ENCODE assay signal across 1 cellular context in genomic region chr10:77906863-77907861, GRCh38.
TF ChIP-seq lines count a peak whose summit lies in the region.

No MANE protein-coding gene starts in this region.

TF ChIP-seq in HEK293, 187 proteins besides CTCF, POLR2A, EP300 and RAD21 (continued from another document):
- TF ChIP-seq ELK4 (IDR thresholded peaks at IDR 0.05; ENCODE audit: borderline replicate concordance, low read depth, low read length) (no peak), ZNF48 (tag by site-specific recombination; IDR thresholded peaks at IDR 0.05) (no peak), ZFP69B (tag by site-specific recombination; IDR thresholded peaks at IDR 0.05) (no peak), ZNF555 (tag by site-specific recombination; conservative IDR thresholded peaks at IDR 0.05) (no peak), ZNF600 (tag by site-specific recombination; IDR thresholded peaks at IDR 0.05) (peak; percentile 40), HIC1 (tag by site-specific recombination; IDR thresholded peaks at IDR 0.05) (no peak), ZNF292 (tag by site-specific recombination; IDR thresholded peaks at IDR 0.05; ENCODE audit: borderline replicate concordance, low read depth) (no peak), GLI2 (tag by site-specific recombination; IDR thresholded peaks at IDR 0.05; ENCODE audit: borderline replicate concordance, low read depth) (no peak)
